34 cellular contexts compared by ENCODE assay signal in genomic region chr9:110332766-110333165, GRCh38. TPM values are rescaled to one million over a fixed set of nuclear protein-coding genes. Genes with fewer than 3 reads are reported as not detected.
"Had no signal": no experiment of that assay in that cellular context is flagged by ENCODE, and none has a peak within 500 bp of the region (broad histone marks: within the 10 kb centered on the region; RNA-seq: fewer than 3 reads in every experiment).

No MANE protein-coding gene starts in this region.

- H3K9me3 ChIP-seq: colonic mucosa, gastrocnemius medialis, neutrophil, prostate gland, right atrium auricular region, sigmoid colon, thyroid gland, vagina had no signal

- H3K27me3 ChIP-seq: colonic mucosa, gastrocnemius medialis, neutrophil, right atrium auricular region, sigmoid colon, stomach, thyroid gland, vagina had no signal

- H3K9me3 Mint-ChIP-seq: dendritic cell treated with granulocyte-macrophage colony-stimulating factor and Interleukin-4, amounts not matched to agents 40 ng/mL and 50 ng/mL, for 4 days; endodermal cell; memory B cell; natural killer cell; stimulated activated effector memory CD8-positive, alpha-beta T cell treated with anti-CD3 and anti-CD28 coated beads, Interleukin-12 subunit alpha, Interleukin-12 subunit beta, amount 100 ng/mL, for 72 hours had no signal

- H3K36me3 Mint-ChIP-seq: memory B cell; natural killer cell; stimulated activated effector memory CD8-positive, alpha-beta T cell treated with anti-CD3 and anti-CD28 coated beads, Interleukin-12 subunit alpha, Interleukin-12 subunit beta, amount 100 ng/mL, for 72 hours had no signal

- H3K4me3 ChIP-seq: colonic mucosa, gastrocnemius medialis, lung, prostate gland, right atrium auricular region, sigmoid colon, stomach, thyroid gland, vagina had no signal

- DNase-seq: colonic mucosa; effector CD8-positive, alpha-beta T cell; endodermal cell; erythroblast; gastrocnemius medialis; head of caudate nucleus; natural killer cell; sigmoid colon; stimulated activated CD4-positive, alpha-beta T cell treated with anti-CD3 and anti-CD28 coated beads, Interleukin-2, amount 100 ng/mL, for 24 hours; stimulated activated CD4-positive, alpha-beta T cell treated with anti-CD3 and anti-CD28 coated beads, Interleukin-4, amount 100 ng/mL, for 24 hours; stimulated activated naive CD4-positive, alpha-beta T cell treated with Interleukin-2 at 50 U/mL for 16 hours; stomach; thyroid gland; trophoblast cell had no signal

- H3K27me3 Mint-ChIP-seq: dendritic cell treated with granulocyte-macrophage colony-stimulating factor and Interleukin-4, amounts not matched to agents 40 ng/mL and 50 ng/mL, for 4 days; memory B cell had no signal

- ATAC-seq: gastrocnemius medialis; left lobe of liver; natural killer cell; stimulated activated effector memory CD8-positive, alpha-beta T cell treated with anti-CD3 and anti-CD28 coated beads, Interleukin-12 subunit alpha, Interleukin-12 subunit beta, amount 100 ng/mL, for 72 hours had no signal

- H3K36me3 ChIP-seq: colonic mucosa, gastrocnemius medialis, neutrophil, prostate gland, right atrium auricular region, sigmoid colon, stomach, thyroid gland, vagina had no signal

- H3K27ac ChIP-seq: colonic mucosa, gastrocnemius medialis, neutrophil, prostate gland, right atrium auricular region, sigmoid colon, stomach, thyroid gland, vagina had no signal

- H3K4me1 Mint-ChIP-seq: endodermal cell; natural killer cell; stimulated activated effector memory CD8-positive, alpha-beta T cell treated with anti-CD3 and anti-CD28 coated beads, Interleukin-12 subunit alpha, Interleukin-12 subunit beta, amount 100 ng/mL, for 72 hours had no signal

- H3K4me3 Mint-ChIP-seq: dendritic cell treated with granulocyte-macrophage colony-stimulating factor and Interleukin-4, amounts not matched to agents 40 ng/mL and 50 ng/mL, for 4 days; endodermal cell; memory B cell; natural killer cell; stimulated activated effector memory CD8-positive, alpha-beta T cell treated with anti-CD3 and anti-CD28 coated beads, Interleukin-12 subunit alpha, Interleukin-12 subunit beta, amount 100 ng/mL, for 72 hours had no signal

- H3K27ac Mint-ChIP-seq: dendritic cell treated with granulocyte-macrophage colony-stimulating factor and Interleukin-4, amounts not matched to agents 40 ng/mL and 50 ng/mL, for 4 days; endodermal cell; memory B cell; natural killer cell; stimulated activated effector memory CD8-positive, alpha-beta T cell treated with anti-CD3 and anti-CD28 coated beads, Interleukin-12 subunit alpha, Interleukin-12 subunit beta, amount 100 ng/mL, for 72 hours had no signal

- H3K4me1 ChIP-seq: colonic mucosa, gastrocnemius medialis, prostate gland, right atrium auricular region, sigmoid colon, stomach, thyroid gland, vagina had no signal

RNA-seq across cellular contexts. Expression of gene TXNDC8, which starts 4.9 kb away (rescaled TPM):
- total RNA-seq: chondrocyte, colonic mucosa, endodermal cell, fibroblast of villous mesenchyme, gastrocnemius medialis, glomerular endothelial cell, left lobe of liver, liver, lung, mononuclear cell, natural killer cell, omental fat pad, prostate gland, right atrium auricular region, sigmoid colon, skeletal muscle tissue, stomach, subcutaneous adipose tissue, temporal lobe, thyroid gland, ureter, vagina had no signal
- polyA plus RNA-seq: liver, lung, neural cell, sigmoid colon, stomach had no signal
